Comparison of ENCODE assay signal across 29 cellular contexts in the genomic region with DNA sequence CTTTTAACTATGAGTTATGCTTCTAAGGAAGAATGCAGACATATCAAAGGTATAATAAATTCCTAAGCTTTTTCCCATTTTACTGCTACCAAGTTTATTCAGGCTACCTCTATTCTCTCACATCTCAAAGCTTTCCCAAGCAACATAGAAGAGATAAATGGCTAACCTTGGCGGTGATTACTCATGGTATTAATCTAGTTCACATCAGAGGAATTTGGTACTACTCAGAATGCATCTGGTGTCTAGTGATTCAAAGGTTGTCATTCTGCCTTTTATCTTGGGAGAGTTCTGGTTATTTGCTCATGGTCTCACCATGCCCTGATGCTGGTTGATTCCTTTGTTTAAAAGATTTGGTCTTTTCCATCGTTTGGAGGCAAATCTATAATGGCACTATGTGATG.
"Had no signal": no experiment of that assay in that cellular context is flagged by ENCODE, and none has a peak within 500 bp of the region (broad histone marks: within the 10 kb centered on the region; RNA-seq: fewer than 3 reads in every experiment).

No MANE protein-coding gene starts in this region.

- H3K4me3 Mint-ChIP-seq: mesothelial cell of epicardium; naive B cell; natural killer cell treated with Interleukin-12 subunit alpha and Interleukin-12 subunit beta and Interleukin-15 and Interleukin-18, amount 100 ng/mL, for 72 hours; neural crest cell; stimulated activated effector memory CD8-positive, alpha-beta T cell treated with anti-CD3 and anti-CD28 coated beads, Interleukin-12 subunit alpha, Interleukin-12 subunit beta, amount 100 ng/mL, for 72 hours; type B pancreatic cell had no signal

- H3K27me3 ChIP-seq: esophagus muscularis mucosa, heart right ventricle, neutrophil, ovary, sigmoid colon, stomach, thyroid gland had no signal

- DNase-seq: dermis blood vessel endothelial cell; effector memory CD4-positive, alpha-beta T cell; foreskin melanocyte; glutamatergic neuron; heart right ventricle; hippocampal formation; islet precursor cell; mesenchymal stem cell; mucosa of descending colon; naive B cell; ovary; posterior cingulate gyrus; psoas muscle; right cardiac atrium; sigmoid colon; stimulated activated CD4-positive, alpha-beta T cell treated with anti-CD3 and anti-CD28 coated beads, Interleukin-2, amount 100 ng/mL, for 24 hours; stimulated activated CD4-positive, alpha-beta T cell treated with anti-CD3 and anti-CD28 coated beads, Interleukin-4, amount 100 ng/mL, for 24 hours; stimulated activated naive CD4-positive, alpha-beta T cell treated with Interleukin-2 at 50 U/mL for 16 hours; stomach; thyroid gland had no signal

- H3K4me1 ChIP-seq: esophagus muscularis mucosa, heart right ventricle, psoas muscle, sigmoid colon, stomach, thyroid gland had no signal

- H3K36me3 ChIP-seq: esophagus muscularis mucosa, heart right ventricle, neutrophil, ovary, sigmoid colon, stomach, thyroid gland had no signal

- H3K4me3 ChIP-seq: coronary artery, esophagus muscularis mucosa, heart right ventricle, mucosa of descending colon, ovary, psoas muscle, sigmoid colon, stomach, thyroid gland had no signal

- H3K27me3 Mint-ChIP-seq: natural killer cell treated with Interleukin-12 subunit alpha and Interleukin-12 subunit beta and Interleukin-15 and Interleukin-18, amount 100 ng/mL, for 72 hours; type B pancreatic cell had no signal

- H3K27ac Mint-ChIP-seq: mesothelial cell of epicardium; naive B cell; natural killer cell treated with Interleukin-12 subunit alpha and Interleukin-12 subunit beta and Interleukin-15 and Interleukin-18, amount 100 ng/mL, for 72 hours; stimulated activated effector memory CD8-positive, alpha-beta T cell treated with anti-CD3 and anti-CD28 coated beads, Interleukin-12 subunit alpha, Interleukin-12 subunit beta, amount 100 ng/mL, for 72 hours; type B pancreatic cell had no signal

- H3K9me3 Mint-ChIP-seq: type B pancreatic cell had no signal

- H3K36me3 Mint-ChIP-seq: mesothelial cell of epicardium; naive B cell; stimulated activated effector memory CD8-positive, alpha-beta T cell treated with anti-CD3 and anti-CD28 coated beads, Interleukin-12 subunit alpha, Interleukin-12 subunit beta, amount 100 ng/mL, for 72 hours; type B pancreatic cell had no signal

- H3K9me3 ChIP-seq: esophagus muscularis mucosa, mucosa of descending colon, neutrophil, ovary, psoas muscle, sigmoid colon, stomach, thyroid gland had no signal

- FAIRE-seq: endothelial cell of umbilical vein had no signal

- H3K4me1 Mint-ChIP-seq: mesothelial cell of epicardium; naive B cell; neural crest cell; stimulated activated effector memory CD8-positive, alpha-beta T cell treated with anti-CD3 and anti-CD28 coated beads, Interleukin-12 subunit alpha, Interleukin-12 subunit beta, amount 100 ng/mL, for 72 hours had no signal

- H3K27ac ChIP-seq: coronary artery, esophagus muscularis mucosa, heart right ventricle, neutrophil, ovary, psoas muscle, sigmoid colon, stomach, thyroid gland had no signal
